ENCODE assay signal across 20 cellular contexts in the genomic region with DNA sequence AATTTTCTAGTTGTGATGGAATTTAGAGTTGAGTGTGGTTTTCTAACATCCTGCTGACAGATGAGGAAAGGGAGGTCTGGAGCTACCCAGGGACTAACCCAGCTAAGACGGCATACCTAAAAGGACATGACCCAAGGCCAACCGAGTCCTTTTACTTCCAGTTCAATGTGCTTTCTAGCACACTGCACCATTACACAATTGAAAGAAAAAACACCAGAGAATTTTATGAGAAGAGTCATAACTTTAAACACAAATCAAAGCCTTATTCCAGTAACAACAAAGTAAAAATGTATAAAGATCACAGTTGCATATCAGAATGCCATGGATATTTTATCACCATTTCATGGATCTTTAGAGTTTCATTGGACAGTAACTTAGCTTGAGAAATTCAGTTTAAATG.
"Had no signal": no experiment of that assay in that cellular context is flagged by ENCODE, and none has a peak within 500 bp of the region (broad histone marks: within the 10 kb centered on the region; RNA-seq: fewer than 3 reads in every experiment).

No MANE protein-coding gene starts in this region.

- H3K4me2 ChIP-seq: hepatocyte had no signal

- H3K9me3 ChIP-seq: left lung, neutrophil, stomach, thoracic aorta had no signal

- H3K79me2 ChIP-seq: hepatocyte had no signal

- H3K4me1 ChIP-seq: left lung, stomach had no signal

- H2AFZ ChIP-seq: hepatocyte had no signal

- ATAC-seq: activated CD8-positive, alpha-beta T cell treated with anti-CD3 and anti-CD28 coated beads, Interleukin-2, amount 10 ng/mL, durations not matched to agents 7 days and 5 days; effector memory CD8-positive, alpha-beta T cell; left lung; T-helper 17 cell; WTC11 had no signal

- H3K9me3 Mint-ChIP-seq: activated CD4-positive, alpha-beta T cell treated with anti-CD3 and anti-CD28 coated beads, Interleukin-2, amount 10 ng/mL, durations not matched to agents 24 days and 14 days; WTC11 had no signal

- H3K27me3 Mint-ChIP-seq: activated CD4-positive, alpha-beta T cell treated with anti-CD3 and anti-CD28 coated beads, Interleukin-2, amount 10 ng/mL, durations not matched to agents 24 days and 14 days; effector memory CD8-positive, alpha-beta T cell; T-helper 17 cell had no signal

- DNase-seq: activated CD4-positive, alpha-beta T cell treated with anti-CD3 and anti-CD28 coated beads, Interleukin-2, amount 10 ng/mL, durations not matched to agents 24 days and 14 days; activated CD8-positive, alpha-beta memory T cell treated with anti-CD3 and anti-CD28 coated beads, Interleukin-2, amount 50 U/mL, for 4 hours; activated CD8-positive, alpha-beta T cell treated with anti-CD3 and anti-CD28 coated beads, Interleukin-2, amount 10 ng/mL, durations not matched to agents 7 days and 5 days; activated gamma-delta T cell; activated T-cell treated with anti-CD3 and anti-CD28 coated beads, Interleukin-2, amount 50 U/mL, for 48 hours; cerebellar nuclear complex; dermis blood vessel endothelial cell; effector memory CD8-positive, alpha-beta T cell; left lung; mammary epithelial cell; naive B cell; posterior cingulate gyrus; stomach; T-helper 17 cell had no signal

- H3K27me3 ChIP-seq: hepatocyte, left lung, neutrophil, stomach had no signal

- H3K27ac ChIP-seq: hepatocyte, left lung, neutrophil, skin epidermis, stomach, thoracic aorta had no signal

- H3K4me1 Mint-ChIP-seq: activated CD4-positive, alpha-beta T cell treated with anti-CD3 and anti-CD28 coated beads, Interleukin-2, amount 10 ng/mL, durations not matched to agents 24 days and 14 days; naive B cell; T-helper 17 cell; WTC11 had no signal

- H3K27ac Mint-ChIP-seq: activated CD4-positive, alpha-beta T cell treated with anti-CD3 and anti-CD28 coated beads, Interleukin-2, amount 10 ng/mL, durations not matched to agents 24 days and 14 days; activated CD8-positive, alpha-beta T cell treated with anti-CD3 and anti-CD28 coated beads, Interleukin-2, amount 10 ng/mL, durations not matched to agents 7 days and 5 days; activated naive CD8-positive, alpha-beta T cell; effector memory CD8-positive, alpha-beta T cell; naive B cell; T-helper 17 cell; WTC11 had no signal

- H3K4me3 ChIP-seq: hepatocyte, left lung, skin epidermis, stomach, thoracic aorta had no signal

- H3K4me3 Mint-ChIP-seq: activated CD4-positive, alpha-beta T cell treated with anti-CD3 and anti-CD28 coated beads, Interleukin-2, amount 10 ng/mL, durations not matched to agents 24 days and 14 days; activated CD8-positive, alpha-beta T cell treated with anti-CD3 and anti-CD28 coated beads, Interleukin-2, amount 10 ng/mL, durations not matched to agents 7 days and 5 days; activated naive CD8-positive, alpha-beta T cell; effector memory CD8-positive, alpha-beta T cell; naive B cell; T-helper 17 cell; WTC11 had no signal

- H3K36me3 ChIP-seq: left lung, neutrophil, stomach, thoracic aorta had no signal
